In the genomic region with DNA sequence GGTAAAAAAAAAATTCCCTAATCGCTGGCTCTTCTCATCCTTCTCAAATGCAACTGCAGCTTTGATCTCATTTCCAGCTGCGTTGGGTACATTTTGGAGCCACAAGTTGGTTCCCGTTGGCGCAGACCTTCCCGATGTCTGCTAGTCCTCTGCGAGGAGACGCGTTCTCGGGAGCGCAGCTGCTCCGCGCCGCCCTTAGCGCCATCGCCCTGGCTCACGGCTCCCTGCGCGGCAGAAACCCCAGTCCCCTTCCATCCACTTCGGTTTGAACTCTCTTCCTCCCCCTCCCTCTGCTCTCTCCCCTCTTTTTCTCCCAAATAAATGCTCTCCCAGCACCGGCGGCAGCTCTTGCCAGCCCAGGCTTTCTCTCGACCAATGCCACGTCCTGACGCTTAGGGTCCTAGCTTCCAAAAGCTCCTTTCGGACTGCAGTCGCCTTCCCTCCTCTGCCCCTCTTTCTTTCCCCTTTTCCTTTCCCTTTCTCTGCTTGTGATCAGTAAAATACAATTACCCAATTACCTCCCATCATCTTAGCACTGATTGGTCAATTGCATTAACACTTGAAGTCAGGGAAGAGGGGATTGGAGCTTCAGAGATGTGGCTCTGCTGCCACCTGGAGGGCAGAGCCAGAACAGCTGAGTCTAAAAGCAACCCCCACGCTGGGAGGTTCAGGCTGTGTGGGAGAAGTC, we compare ENCODE assay signal across 8 cellular contexts.
DNase-seq lines count a peak whose midpoint lies in the region; ATAC-seq and TF ChIP-seq lines count a peak whose summit lies in the region.

No MANE protein-coding gene starts in this region.

- H3K27me3 ChIP-seq in breast epithelium (no peaks in the 10 kb centered on the region), iPS-20b (ENCODE audit: insufficient read depth, low read length) (peaks cover 38% of the 10 kb centered on the region), gastrocnemius medialis (peaks cover 0 to 8% (median 4%) of the 10 kb centered on the region in 3 donors)

- DNase-seq in NCI-H510A treated with DMSO at 0.1 percent for 48 hours (lab: John Stamatoyannopoulos, UW) = peak; percentile 86
- no peak for DNase-seq in NCI-H510A (lab: John Stamatoyannopoulos, UW)
- DNase-seq in RPMI7951 (ENCODE audit: low read depth) = peak; percentile 67
- DNase-seq in breast epithelium (ENCODE audit: low spot score in 2 of 2) = peak; percentile 58 to 72
- peak; percentile 4 to 19 for DNase-seq in gastrocnemius medialis

- TF ChIP-seq EP300 in Ishikawa (IDR thresholded peaks at IDR 0.05; ENCODE audit: borderline replicate concordance) = no peak

- in situ Hi-C loops in gastrocnemius medialis (cut with MboI; ENCODE audit: low sequenced_read_pairs in 4 of 4) = no loop called here

- H3K36me3 ChIP-seq in breast epithelium (no peaks in the 10 kb centered on the region), iPS-20b (ENCODE audit: insufficient read depth, low read depth, low read length) (no peaks in the 10 kb centered on the region), gastrocnemius medialis (no peaks in the 10 kb centered on the region)

- ATAC-seq in GM21786 (IDR thresholded peaks at IDR 0.05; ENCODE audit: unreplicated experiment) = peak; percentile 90
- peak; percentile 78 to 79 for ATAC-seq in gastrocnemius medialis

- H3K27ac ChIP-seq in breast epithelium (peak overlapping the region; percentile 81 to 86), iPS-20b (ENCODE audit: low read length) (no peak overlapping the region), gastrocnemius medialis (peak overlapping the region; percentile 34 to 62 (median 49))

- intact Hi-C loops in breast epithelium (cut with DNase I; ENCODE audit: low total_unique reads) (no loop called here), gastrocnemius medialis (cut with DNase I; ENCODE audit: low total_unique reads) (no loop called here)

- H3K4me1 ChIP-seq in breast epithelium (no peaks in the 10 kb centered on the region), iPS-20b (ENCODE audit: insufficient read depth, low read length) (peaks cover 16% of the 10 kb centered on the region), gastrocnemius medialis (no peaks in the 10 kb centered on the region)

- peak overlapping the region; percentile 54 to 77 (median 61) for H3K4me3 ChIP-seq in breast epithelium
- H3K4me3 ChIP-seq in iPS-20b (ENCODE audit: low read length) = peak overlapping the region; percentile 89
- peak overlapping the region; percentile 38 to 49 (median 46) for H3K4me3 ChIP-seq in gastrocnemius medialis

- peak overlapping the region; percentile 79 for H3K9ac ChIP-seq in iPS-20b (ENCODE audit: low read depth, low read length)

- TF ChIP-seq CTCF in breast epithelium (IDR thresholded peaks at IDR 0.05) = peak; percentile 82 to 93 (median 87)
- TF ChIP-seq CTCF in gastrocnemius medialis (IDR thresholded peaks at IDR 0.05 in 4 of 5, conservative IDR thresholded peaks at IDR 0.05 in 1 of 5) = peak in 4 of 5 experiments; percentile 38 to 57 (median 46)

- TF ChIP-seq RAD21 in Ishikawa (IDR thresholded peaks at IDR 0.05; ENCODE audit: low read depth) = peak; percentile 63

- TF ChIP-seq POLR2A in breast epithelium (IDR thresholded peaks at IDR 0.05) = peak; percentile 18
- peak in 1 of 2 donors; percentile 24 for TF ChIP-seq POLR2A in gastrocnemius medialis (IDR thresholded peaks at IDR 0.05)

- no peaks in the 10 kb centered on the region for H3K9me3 ChIP-seq in breast epithelium
- H3K9me3 ChIP-seq in iPS-20b (ENCODE audit: insufficient read depth, low read depth, low read length) = no peaks in the 10 kb centered on the region
- no peaks in the 10 kb centered on the region for H3K9me3 ChIP-seq in gastrocnemius medialis

TF ChIP-seq in Ishikawa, 13 proteins besides CTCF, POLR2A, EP300 and RAD21:
- TF ChIP-seq TEAD4 (IDR thresholded peaks at IDR 0.05) = no peak
- no peak for TF ChIP-seq TAF1 (IDR thresholded peaks at IDR 0.05; ENCODE audit: low read depth)
- TF ChIP-seq CEBPB (IDR thresholded peaks at IDR 0.05) = no peak
- TF ChIP-seq TCF12 (IDR thresholded peaks at IDR 0.05; ENCODE audit: low read depth) = no peak
- TF ChIP-seq, protein P1, sequence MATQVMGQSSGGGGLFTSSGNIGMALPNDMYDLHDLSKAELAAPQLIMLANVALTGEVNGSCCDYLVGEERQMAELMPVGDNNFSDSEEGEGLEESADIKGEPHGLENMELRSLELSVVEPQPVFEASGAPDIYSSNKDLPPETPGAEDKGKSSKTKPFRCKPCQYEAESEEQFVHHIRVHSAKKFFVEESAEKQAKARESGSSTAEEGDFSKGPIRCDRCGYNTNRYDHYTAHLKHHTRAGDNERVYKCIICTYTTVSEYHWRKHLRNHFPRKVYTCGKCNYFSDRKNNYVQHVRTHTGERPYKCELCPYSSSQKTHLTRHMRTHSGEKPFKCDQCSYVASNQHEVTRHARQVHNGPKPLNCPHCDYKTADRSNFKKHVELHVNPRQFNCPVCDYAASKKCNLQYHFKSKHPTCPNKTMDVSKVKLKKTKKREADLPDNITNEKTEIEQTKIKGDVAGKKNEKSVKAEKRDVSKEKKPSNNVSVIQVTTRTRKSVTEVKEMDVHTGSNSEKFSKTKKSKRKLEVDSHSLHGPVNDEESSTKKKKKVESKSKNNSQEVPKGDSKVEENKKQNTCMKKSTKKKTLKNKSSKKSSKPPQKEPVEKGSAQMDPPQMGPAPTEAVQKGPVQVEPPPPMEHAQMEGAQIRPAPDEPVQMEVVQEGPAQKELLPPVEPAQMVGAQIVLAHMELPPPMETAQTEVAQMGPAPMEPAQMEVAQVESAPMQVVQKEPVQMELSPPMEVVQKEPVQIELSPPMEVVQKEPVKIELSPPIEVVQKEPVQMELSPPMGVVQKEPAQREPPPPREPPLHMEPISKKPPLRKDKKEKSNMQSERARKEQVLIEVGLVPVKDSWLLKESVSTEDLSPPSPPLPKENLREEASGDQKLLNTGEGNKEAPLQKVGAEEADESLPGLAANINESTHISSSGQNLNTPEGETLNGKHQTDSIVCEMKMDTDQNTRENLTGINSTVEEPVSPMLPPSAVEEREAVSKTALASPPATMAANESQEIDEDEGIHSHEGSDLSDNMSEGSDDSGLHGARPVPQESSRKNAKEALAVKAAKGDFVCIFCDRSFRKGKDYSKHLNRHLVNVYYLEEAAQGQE (IDR thresholded peaks at IDR 0.05; ENCODE audit: low read depth) = no peak
- TF ChIP-seq, protein P2, sequence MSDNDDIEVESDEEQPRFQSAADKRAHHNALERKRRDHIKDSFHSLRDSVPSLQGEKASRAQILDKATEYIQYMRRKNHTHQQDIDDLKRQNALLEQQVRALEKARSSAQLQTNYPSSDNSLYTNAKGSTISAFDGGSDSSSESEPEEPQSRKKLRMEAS (IDR thresholded peaks at IDR 0.05) = no peak
- no peak for TF ChIP-seq NFIC (IDR thresholded peaks at IDR 0.05)
- no peak for TF ChIP-seq FOXM1 (IDR thresholded peaks at IDR 0.05; ENCODE audit: borderline replicate concordance, low read depth)
- no peak for TF ChIP-seq EGR1 (IDR thresholded peaks at IDR 0.05)
- no peak for TF ChIP-seq ZBTB7A (IDR thresholded peaks at IDR 0.05; ENCODE audit: low read depth)
- TF ChIP-seq CREB1 (IDR thresholded peaks at IDR 0.05; ENCODE audit: low read depth) = no peak
- TF ChIP-seq, protein P3, sequence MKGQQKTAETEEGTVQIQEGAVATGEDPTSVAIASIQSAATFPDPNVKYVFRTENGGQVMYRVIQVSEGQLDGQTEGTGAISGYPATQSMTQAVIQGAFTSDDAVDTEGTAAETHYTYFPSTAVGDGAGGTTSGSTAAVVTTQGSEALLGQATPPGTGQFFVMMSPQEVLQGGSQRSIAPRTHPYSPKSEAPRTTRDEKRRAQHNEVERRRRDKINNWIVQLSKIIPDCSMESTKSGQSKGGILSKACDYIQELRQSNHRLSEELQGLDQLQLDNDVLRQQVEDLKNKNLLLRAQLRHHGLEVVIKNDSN (IDR thresholded peaks at IDR 0.05) = no peak
- no peak for TF ChIP-seq YY1 (IDR thresholded peaks at IDR 0.05; ENCODE audit: low read depth)
